ENCODE assay signal across 11 cellular contexts in the genomic region with DNA sequence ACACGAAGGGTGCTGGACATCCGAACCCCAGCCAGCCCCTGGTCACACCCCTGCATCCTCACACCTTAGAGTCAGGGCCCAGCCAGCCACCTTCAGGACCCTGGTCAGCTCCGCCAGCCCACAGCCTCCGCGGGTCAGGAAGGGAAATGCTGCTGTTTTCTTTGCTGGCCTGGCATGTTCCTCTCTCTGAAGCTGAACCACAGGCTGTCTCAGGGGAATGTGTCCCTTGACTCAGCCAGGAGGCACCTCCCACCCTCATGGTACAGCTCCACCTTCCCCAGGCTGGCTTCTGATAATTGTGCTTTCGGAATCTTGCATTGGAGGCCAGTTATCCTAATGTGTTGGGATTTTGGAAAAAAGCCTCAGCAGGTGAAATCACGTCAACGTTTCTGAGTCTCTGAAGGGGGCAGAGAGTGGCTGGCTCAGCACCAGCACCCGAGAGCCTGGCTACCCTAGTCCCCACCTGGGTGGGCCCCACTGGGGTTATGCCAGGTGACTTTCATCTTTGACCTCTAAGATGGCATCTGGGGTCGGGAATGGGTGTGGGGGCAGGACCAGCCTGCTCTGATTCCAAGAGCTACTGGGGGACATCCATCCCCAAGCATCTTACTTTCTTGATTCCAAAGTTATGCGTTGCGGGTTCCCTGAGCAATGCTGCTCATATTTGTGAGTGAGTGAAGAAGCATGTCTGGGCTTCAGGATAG. TPM values are rescaled to one million over a fixed set of nuclear protein-coding genes. Genes with fewer than 3 reads are reported as not detected.
A peak's percentile ranks its signal among the peaks of the same experiment; 100 is the strongest.
DNase-seq lines count a peak whose midpoint lies in the region; ATAC-seq and TF ChIP-seq lines count a peak whose summit lies in the region.
"Had no signal": no experiment of that assay in that cellular context is flagged by ENCODE, and none has a peak within 500 bp of the region (broad histone marks: within the 10 kb centered on the region; RNA-seq: fewer than 3 reads in every experiment).

No MANE protein-coding gene starts in this region.

- H3K4me1 ChIP-seq in spleen = peaks cover 0 to 38% (median 5%) of the 10 kb centered on the region in 6 donors

- intact Hi-C loops in spleen (cut with DNase I; ENCODE audit: low total_unique reads) = no loop called here

- H3K27ac ChIP-seq in spleen = no peak overlapping the region

- TF ChIP-seq CTCF in fibroblast of pulmonary artery (IDR thresholded peaks at IDR 0.05; ENCODE audit: low read length, missing control alignments) = no peak
- TF ChIP-seq CTCF in spleen (IDR thresholded peaks at IDR 0.05 in 8 of 11, conservative IDR thresholded peaks at IDR 0.05 in 3 of 11) = no peak

- no peak for ATAC-seq in GM19035 (IDR thresholded peaks at IDR 0.05; ENCODE audit: unreplicated experiment)

- H3K27me3 ChIP-seq in spleen (replicated peaks in 1 of 7) = peaks cover 0 to 70% (median 20%) of the 10 kb centered on the region in 7 donors

- H3K4me3 ChIP-seq in fibroblast of pulmonary artery (replicated peaks; ENCODE audit: low read depth, low read length) (no peak overlapping the region), spleen (peak overlapping the region in 1 of 8 donors; percentile 69)

- DNase-seq in activated CD8-positive, alpha-beta memory T cell treated with anti-CD3 and anti-CD28 coated beads, Interleukin-2, amount 50 U/mL, for 4 hours = peak; percentile 7
- DNase-seq in activated CD8-positive, alpha-beta memory T cell treated with anti-CD3 and anti-CD28 coated beads for 24 hours = no peak
- DNase-seq in OCI-M1 (lab: John Stamatoyannopoulos, UW) = peak; percentile 14
- DNase-seq in fibroblast of pulmonary artery (ENCODE audit: low read depth) = peak; percentile 13
- peak; percentile 52 for DNase-seq in spleen
- DNase-seq in T-helper 2 cell = no peak
- DNase-seq in pons (ENCODE audit: low spot score) = no peak
- DNase-seq: midbrain; NCI-H146; stimulated activated CD4-positive, alpha-beta T cell treated with anti-CD3 and anti-CD28 coated beads, Interleukin-4, amount 100 ng/mL, for 1 hour had no signal

- 49 to 60% (median 54%) methylated on average over 9 to 12 of the region's 12 CpGs for WGBS in spleen, 5 donors

- TF ChIP-seq POLR2A in spleen (IDR thresholded peaks at IDR 0.05) = no peak

- H3K36me3 ChIP-seq in spleen = no peaks in the 10 kb centered on the region

- no peaks in the 10 kb centered on the region for H3K9me3 ChIP-seq in spleen

RNA-seq across cellular contexts. Expression of gene OLFM1, which starts 9.8 kb away (rescaled TPM):
- total RNA-seq in spleen = 100 to 1,000 TPM in 1 of 7 donors, 10 to 100 TPM in 6; 40.9 to 109 (median 47.1) TPM
- 10 to 100 TPM in 2 of 3 donors, 1 to 10 TPM in 1; 5.9 to 22.3 (median 16.8) TPM for polyA plus RNA-seq in spleen

Comparison
In these comparisons a context has a peak if more than half of its experiments do, and no peak if none do; other contexts are left out.
1. DNase-seq: peak in activated CD8-positive, alpha-beta memory T cell treated with anti-CD3 and anti-CD28 coated beads, Interleukin-2, amount 50 U/mL, for 4 hours (single experiment), OCI-M1 (single experiment), fibroblast of pulmonary artery (single experiment) and spleen (single experiment); none in activated CD8-positive, alpha-beta memory T cell treated with anti-CD3 and anti-CD28 coated beads for 24 hours (single experiment), T-helper 2 cell (0 of 5) and pons (single experiment).